In genomic region chr4:81196126-81196650, GRCh38 we compare ENCODE assay signal across 22 cellular contexts.
"Had no signal": no experiment of that assay in that cellular context is flagged by ENCODE, and none has a peak within 500 bp of the region (broad histone marks: within the 10 kb centered on the region; RNA-seq: fewer than 3 reads in every experiment).

No MANE protein-coding gene starts in this region.

- H3K36me3 Mint-ChIP-seq: T-cell had no signal

- DNase-seq: activated CD4-positive, alpha-beta T cell treated with anti-CD3 and anti-CD28 coated beads for 36 hours; activated CD4-positive, alpha-beta T cell treated with anti-CD3 and anti-CD28 coated beads, Interleukin-2, amount 50 U/mL, for 1 hour; activated CD4-positive, CD25-positive, alpha-beta regulatory T cell; activated CD8-positive, alpha-beta memory T cell treated with anti-CD3 and anti-CD28 coated beads, Interleukin-2, amount 50 U/mL, for 48 hours; activated CD8-positive, alpha-beta T cell treated with anti-CD3 and anti-CD28 coated beads, Interleukin-2, amount 10 ng/mL, durations not matched to agents 7 days and 5 days; activated naive CD4-positive, alpha-beta T cell; activated T-cell treated with anti-CD3 and anti-CD28 coated beads, Interleukin-2, amount 50 U/mL, for 1 hour; aorta; Karpas-422; NCI-H1105 treated with DMSO at 0.1 percent for 48 hours; NCI-H1436 treated with DMSO at 0.1 percent for 48 hours; NCI-H187; NCI-H2081 treated with DMSO at 0.1 percent for 48 hours; NCI-H446; NCI-H524; PC-3; SIG-M5; T-cell; T-helper 2 cell; T1000 had no signal

- H3K27ac ChIP-seq: VCaP had no signal

- H3K4me1 Mint-ChIP-seq: activated CD4-positive, alpha-beta T cell treated with anti-CD3 and anti-CD28 coated beads for 36 hours; activated naive CD4-positive, alpha-beta T cell treated with anti-CD3 and anti-CD28 coated beads, Interleukin-2, amount 50 U/mL, for 24 hours; T-cell had no signal

- H3K27ac Mint-ChIP-seq: activated CD4-positive, alpha-beta T cell treated with anti-CD3 and anti-CD28 coated beads for 36 hours; activated CD8-positive, alpha-beta T cell treated with anti-CD3 and anti-CD28 coated beads, Interleukin-2, amount 10 ng/mL, durations not matched to agents 7 days and 5 days; activated naive CD4-positive, alpha-beta T cell treated with anti-CD3 and anti-CD28 coated beads, Interleukin-2, amount 50 U/mL, for 24 hours; T-cell had no signal

- ATAC-seq: activated CD4-positive, alpha-beta T cell treated with anti-CD3 and anti-CD28 coated beads for 36 hours; activated CD8-positive, alpha-beta T cell treated with anti-CD3 and anti-CD28 coated beads, Interleukin-2, amount 10 ng/mL, durations not matched to agents 7 days and 5 days; PC-3; T-cell had no signal

- H3K9me3 Mint-ChIP-seq: activated naive CD4-positive, alpha-beta T cell treated with anti-CD3 and anti-CD28 coated beads, Interleukin-2, amount 50 U/mL, for 24 hours had no signal

- H3K4me3 Mint-ChIP-seq: activated CD4-positive, alpha-beta T cell treated with anti-CD3 and anti-CD28 coated beads for 36 hours; activated CD8-positive, alpha-beta T cell treated with anti-CD3 and anti-CD28 coated beads, Interleukin-2, amount 10 ng/mL, durations not matched to agents 7 days and 5 days; activated naive CD4-positive, alpha-beta T cell treated with anti-CD3 and anti-CD28 coated beads, Interleukin-2, amount 50 U/mL, for 24 hours; T-cell had no signal
